7 cellular contexts compared by ENCODE assay signal in genomic region chr15:84780492-84780891, GRCh38.
"Had no signal": no experiment of that assay in that cellular context is flagged by ENCODE, and none has a peak within 500 bp of the region (broad histone marks: within the 10 kb centered on the region; RNA-seq: fewer than 3 reads in every experiment).

No MANE protein-coding gene starts in this region.

- H3K27ac Mint-ChIP-seq: GM23338, H9, HFFc6 had no signal

- H3K9me3 Mint-ChIP-seq: GM23338, H9, HFFc6 had no signal

- H2AFZ ChIP-seq: GM23338 had no signal

- ATAC-seq: GM23338, K562 had no signal

- H3K4me2 ChIP-seq: GM23338 had no signal

- H3K4me3 ChIP-seq: GM23338, K562 had no signal

- H3K4me3 Mint-ChIP-seq: GM23338, H9, HFFc6 had no signal

- DNase-seq: H9, HCEC 1CT, HFFc6, IMR-90, KG1 had no signal
